1 cellular context compared by ENCODE assay signal in the genomic region with DNA sequence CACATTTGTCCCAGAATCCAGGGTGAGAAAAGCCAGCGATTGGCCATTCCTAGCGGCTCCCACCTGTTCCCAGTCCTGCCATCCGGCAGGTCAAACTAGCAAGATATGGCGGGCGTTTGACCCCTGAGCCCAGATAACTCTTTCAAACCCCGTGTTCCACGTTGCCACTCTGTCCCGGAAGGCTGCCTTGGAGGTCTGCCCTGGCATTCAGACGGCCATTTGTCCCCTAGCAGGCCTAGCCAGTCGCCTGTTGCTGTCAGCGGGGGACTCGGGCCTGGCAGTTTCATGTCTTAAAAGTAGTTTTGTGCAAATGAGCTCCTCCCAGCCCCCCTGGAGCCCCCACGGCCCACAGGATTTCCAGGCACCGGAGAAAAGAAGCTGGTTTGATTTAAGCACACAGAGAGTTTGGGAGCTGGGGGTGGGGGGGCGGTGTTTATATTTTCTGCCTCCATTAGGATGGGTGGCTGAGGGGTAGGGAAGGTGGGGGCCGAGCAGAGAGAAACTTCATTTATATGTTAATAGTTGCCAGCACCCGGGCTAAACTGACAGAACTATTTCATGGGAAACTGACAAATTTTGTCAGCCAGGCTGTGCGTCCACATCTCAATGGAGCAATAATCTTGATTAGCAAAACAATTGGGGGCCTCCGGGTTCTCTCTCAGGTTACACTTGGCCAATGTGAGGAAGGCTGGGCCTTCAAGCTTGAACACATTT.
TF ChIP-seq lines count a peak whose summit lies in the region.

No MANE protein-coding gene starts in this region.

TF ChIP-seq in HEK293T, 16 proteins besides CTCF, POLR2A, EP300 and RAD21 (continued from another document):
- TF ChIP-seq HDGF (IDR thresholded peaks at IDR 0.05; ENCODE audit: borderline replicate concordance), result no peak
- no peak for TF ChIP-seq ZNF384 (IDR thresholded peaks at IDR 0.05)
- TF ChIP-seq ELF4 (IDR thresholded peaks at IDR 0.05), result no peak
- no peak for TF ChIP-seq ARNT (IDR thresholded peaks at IDR 0.05)
- no peak for TF ChIP-seq SUZ12 (IDR thresholded peaks at IDR 0.05)
- TF ChIP-seq FOXM1 (IDR thresholded peaks at IDR 0.05; ENCODE audit: borderline replicate concordance), result no peak
- TF ChIP-seq BHLHE40 (IDR thresholded peaks at IDR 0.05; ENCODE audit: borderline replicate concordance), result no peak
- no peak for TF ChIP-seq PKNOX1 (IDR thresholded peaks at IDR 0.05)
- no peak for TF ChIP-seq CTBP1 (IDR thresholded peaks at IDR 0.05; ENCODE audit: borderline replicate concordance)
